1 cellular context compared by ENCODE assay signal in the genomic region with DNA sequence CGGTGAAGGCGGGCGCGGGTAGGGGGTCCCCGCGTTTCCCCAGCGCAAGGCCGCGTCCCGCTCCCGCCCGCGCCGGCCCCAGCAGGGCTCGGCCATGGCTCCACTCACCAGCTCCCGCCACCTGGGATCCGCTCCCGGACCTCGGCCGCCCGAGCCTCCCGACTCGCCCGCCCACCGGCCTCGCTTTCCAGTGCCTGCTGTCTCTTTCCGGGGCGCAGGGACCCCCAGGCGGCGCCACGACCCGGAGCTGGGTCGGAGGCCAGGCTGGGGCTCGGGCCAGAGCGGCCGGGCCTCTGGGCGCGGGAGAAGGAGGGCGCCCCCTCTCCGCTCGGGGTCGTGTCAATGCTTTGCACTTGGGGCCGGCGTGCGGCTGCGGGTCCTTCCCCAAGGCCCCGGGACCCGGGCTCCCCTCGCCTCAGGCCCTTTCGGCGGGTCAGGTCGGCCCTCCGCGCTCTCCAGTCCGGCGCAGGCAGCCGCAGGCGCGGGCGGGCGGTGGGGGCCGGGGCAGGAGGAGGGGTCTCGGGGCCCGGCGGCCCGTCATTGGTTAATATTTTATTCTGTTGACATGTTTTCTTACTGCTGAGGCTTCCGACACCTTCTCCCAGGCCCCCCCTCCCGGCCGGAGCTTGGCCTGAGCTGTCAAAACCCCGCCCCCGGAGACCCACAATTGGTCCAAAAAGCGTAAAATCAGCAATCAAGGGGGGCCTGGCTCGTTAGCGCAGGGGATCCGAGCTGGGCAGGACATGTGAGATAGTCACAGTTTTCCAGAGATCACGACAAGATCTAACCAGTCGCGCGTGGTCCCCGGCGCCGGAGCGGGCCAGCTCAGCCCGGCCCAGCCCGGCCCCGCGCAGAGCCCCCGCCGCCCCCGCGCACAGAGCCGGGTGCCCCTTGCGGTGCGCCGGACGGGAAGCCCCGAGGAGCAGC.
TF ChIP-seq lines count a peak whose summit lies in the region.

A gene (plus strand): TSS at position 713 of the 927 bp plus-strand sequence. CDS start 334 bp downstream, outside the sequence.

TF ChIP-seq in GM12878, 131 proteins besides CTCF, POLR2A, EP300 and RAD21 (continued from another document):
- TF ChIP-seq, protein P1, sequence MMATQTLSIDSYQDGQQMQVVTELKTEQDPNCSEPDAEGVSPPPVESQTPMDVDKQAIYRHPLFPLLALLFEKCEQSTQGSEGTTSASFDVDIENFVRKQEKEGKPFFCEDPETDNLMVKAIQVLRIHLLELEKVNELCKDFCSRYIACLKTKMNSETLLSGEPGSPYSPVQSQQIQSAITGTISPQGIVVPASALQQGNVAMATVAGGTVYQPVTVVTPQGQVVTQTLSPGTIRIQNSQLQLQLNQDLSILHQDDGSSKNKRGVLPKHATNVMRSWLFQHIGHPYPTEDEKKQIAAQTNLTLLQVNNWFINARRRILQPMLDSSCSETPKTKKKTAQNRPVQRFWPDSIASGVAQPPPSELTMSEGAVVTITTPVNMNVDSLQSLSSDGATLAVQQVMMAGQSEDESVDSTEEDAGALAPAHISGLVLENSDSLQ (IDR thresholded peaks at IDR 0.05): no peak
- TF ChIP-seq SIN3A (IDR thresholded peaks at IDR 0.05; ENCODE audit: low read depth, low read length): no peak
